ENCODE assay signal across 20 cellular contexts in the genomic region with DNA sequence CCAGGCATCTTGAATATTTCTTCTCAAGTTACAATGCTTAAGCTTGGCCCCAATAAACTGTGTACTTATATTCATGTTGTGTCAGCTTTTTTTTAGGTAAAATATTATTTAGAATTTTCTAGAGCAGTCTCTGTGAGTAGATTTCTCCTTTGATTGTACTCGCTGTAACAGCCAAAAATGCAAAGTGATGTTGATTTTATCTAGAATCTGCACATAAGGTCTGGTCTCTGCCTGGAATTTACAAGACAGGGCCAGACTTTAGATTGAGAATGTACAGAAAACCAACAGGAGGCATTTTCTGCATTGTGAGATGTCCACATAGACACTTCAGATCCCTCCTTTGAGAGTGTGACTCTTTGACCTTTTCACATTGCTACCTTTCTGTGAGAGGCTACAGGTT. TPM values are rescaled to one million over a fixed set of nuclear protein-coding genes. Genes with fewer than 3 reads are reported as not detected.
DNase-seq lines count a peak whose midpoint lies in the region; ATAC-seq, FAIRE-seq and TF ChIP-seq lines count a peak whose summit lies in the region.
"Had no signal": no experiment of that assay in that cellular context is flagged by ENCODE, and none has a peak within 500 bp of the region (broad histone marks: within the 10 kb centered on the region; RNA-seq: fewer than 3 reads in every experiment).

No MANE protein-coding gene starts in this region.

- H3K9me3 ChIP-seq in A549 (peaks cover 15% of the 10 kb centered on the region), K562 (replicated peaks; ENCODE audit: control insufficient read depth, insufficient read depth, low read depth, low read length) (no peaks in the 10 kb centered on the region)
- H3K9me3 ChIP-seq: uterus had no signal

- H3K4me1 ChIP-seq in A549 (no peaks in the 10 kb centered on the region), K562 (replicated peaks in 1 of 2; ENCODE audit: control insufficient read depth in 2 of 2, insufficient read depth in 2 of 2, low read length in 2 of 2) (no peaks in the 10 kb centered on the region)
- H3K4me1 ChIP-seq: uterus had no signal

- H3K27ac Mint-ChIP-seq in T-helper 1 cell treated with Interleukin-12 subunit alpha and Interleukin-12 subunit beta and Interleukin-4 antibody, amounts not matched to agents 30 μg/mL and 1 μg/mL, for 36 hours: peak overlapping the region; percentile 62
- no peak overlapping the region for H3K27ac Mint-ChIP-seq in chondrocyte (ENCODE audit: unreplicated experiment)
- H3K27ac Mint-ChIP-seq: B cell; dendritic cell treated with granulocyte-macrophage colony-stimulating factor and Interleukin-4, amounts not matched to agents 40 ng/mL and 50 ng/mL, for 4 days had no signal

- no peaks in the 10 kb centered on the region for H3K36me3 Mint-ChIP-seq in T-helper 1 cell treated with Interleukin-12 subunit alpha and Interleukin-12 subunit beta and Interleukin-4 antibody, amounts not matched to agents 30 μg/mL and 1 μg/mL, for 36 hours (ENCODE audit: low read depth)
- H3K36me3 Mint-ChIP-seq in chondrocyte (ENCODE audit: low read depth): peaks cover under 1% of the 10 kb centered on the region

- peaks cover 8% of the 10 kb centered on the region for H3K4me1 Mint-ChIP-seq in T-helper 1 cell treated with Interleukin-12 subunit alpha and Interleukin-12 subunit beta and Interleukin-4 antibody, amounts not matched to agents 30 μg/mL and 1 μg/mL, for 36 hours (ENCODE audit: low read depth)
- no peaks in the 10 kb centered on the region for H3K4me1 Mint-ChIP-seq in chondrocyte (ENCODE audit: low read depth)

- no peaks in the 10 kb centered on the region for H3K27me3 Mint-ChIP-seq in T-helper 1 cell treated with Interleukin-12 subunit alpha and Interleukin-12 subunit beta and Interleukin-4 antibody, amounts not matched to agents 30 μg/mL and 1 μg/mL, for 36 hours (ENCODE audit: low read depth)
- H3K27me3 Mint-ChIP-seq in chondrocyte (ENCODE audit: low read depth): no peaks in the 10 kb centered on the region
- H3K27me3 Mint-ChIP-seq: B cell; dendritic cell treated with granulocyte-macrophage colony-stimulating factor and Interleukin-4, amounts not matched to agents 40 ng/mL and 50 ng/mL, for 4 days had no signal

- H3K4me3 Mint-ChIP-seq in T-helper 1 cell treated with Interleukin-12 subunit alpha and Interleukin-12 subunit beta and Interleukin-4 antibody, amounts not matched to agents 30 μg/mL and 1 μg/mL, for 36 hours: peak overlapping the region; percentile 57
- H3K4me3 Mint-ChIP-seq in chondrocyte (ENCODE audit: unreplicated experiment): no peak overlapping the region
- H3K4me3 Mint-ChIP-seq: B cell; dendritic cell treated with granulocyte-macrophage colony-stimulating factor and Interleukin-4, amounts not matched to agents 40 ng/mL and 50 ng/mL, for 4 days had no signal

- CTCF ChIA-PET in A549 (lab: Yijun Ruan, JAX): no interaction called here
- CTCF ChIA-PET in K562 (lab: Yijun Ruan, JAX; ENCODE audit: low intra/inter-chr PET ratio): no interaction called here

- WGBS in A549 (ENCODE audit: missing lambda C conversion rate): 6% methylated on average over 1 of the region's 1 CpG
- WGBS in K562 (ENCODE audit: insufficient coverage, low coverage, missing lambda C conversion rate): 88% methylated on average over 1 of the region's 1 CpG

- H3K4me3 ChIP-seq in A549 (no peak overlapping the region), K562 (no peak overlapping the region)
- H3K4me3 ChIP-seq: mucosa of descending colon, uterus had no signal

- H2AFZ ChIP-seq in K562 (ENCODE audit: low read depth, low read length): no peak overlapping the region

- no peaks in the 10 kb centered on the region for H3K9me1 ChIP-seq in K562 (ENCODE audit: control insufficient read depth, insufficient read depth, low read length)

- H3K27ac ChIP-seq in A549: no peak overlapping the region
- no peak overlapping the region for H3K27ac ChIP-seq in K562 (ENCODE audit: extremely low read depth, low read depth, low read length)
- H3K27ac ChIP-seq: 22Rv1, uterus, WERI-Rb-1 had no signal

- POLR2A ChIA-PET in A549 (lab: Yijun Ruan, JAX): no interaction called here
- POLR2A ChIA-PET in K562 (lab: Yijun Ruan, JAX): no interaction called here

- intact Hi-C loops in K562 (cut with micrococcal nuclease): no loop called here
- intact Hi-C loops in posterior cingulate gyrus (cut with DNase I): no loop called here

- peaks cover 26% of the 10 kb centered on the region for H3K79me2 ChIP-seq in K562 (ENCODE audit: control insufficient read depth, insufficient read depth, low read length)

- H3K36me3 ChIP-seq in K562 (ENCODE audit: control insufficient read depth, insufficient read depth, low read length): no peaks in the 10 kb centered on the region
- H3K36me3 ChIP-seq: uterus, WERI-Rb-1 had no signal

- no peaks in the 10 kb centered on the region for H3K27me3 ChIP-seq in K562 (ENCODE audit: control insufficient read depth in 2 of 2, insufficient read depth in 2 of 2, low read length in 2 of 2)
- H3K27me3 ChIP-seq: uterus had no signal

- no peaks in the 10 kb centered on the region for H4K20me1 ChIP-seq in K562 (replicated peaks; ENCODE audit: control insufficient read depth, insufficient read depth, low read length)

- DNase-seq in T-helper 1 cell: no peak
- no peak for DNase-seq in A549 (ENCODE audit: low read depth in 1 of 2, low spot score in 1 of 2)
- no peak for DNase-seq in K562 (ENCODE audit: extremely low read depth in 1 of 4, low spot score in 3 of 4)
- DNase-seq in NCI-H524 (lab: John Stamatoyannopoulos, UW): no peak
- no peak for DNase-seq in posterior cingulate gyrus
- no peak for DNase-seq in chondrocyte (ENCODE audit: low spot score)
- DNase-seq: Calu3, left ventricle myocardium superior, mucosa of descending colon, MV-4-11, NCI-H187, NCI-H748 treated with DMSO at 0.1 percent for 48 hours, retina, uterus, WERI-Rb-1 had no signal

- FAIRE-seq in A549 (lab: Jason Lieb, UNC) (peak; percentile 67), K562 (lab: Jason Lieb, UNC) (no peak)

- H3K9ac ChIP-seq in K562 (ENCODE audit: insufficient read depth in 1 of 2, low read depth in 2 of 2, low read length in 2 of 2): no peak overlapping the region

- TF ChIP-seq CTCF in A549 (IDR thresholded peaks at IDR 0.05): no peak
- TF ChIP-seq CTCF in K562 (IDR thresholded peaks at IDR 0.05 in 2 of 3, conservative IDR thresholded peaks at IDR 0.05 in 1 of 3; ENCODE audit: insufficient read depth in 2 of 3, low read depth in 1 of 3, low read length in 3 of 3): no peak
- TF ChIP-seq CTCF in chondrocyte (IDR thresholded peaks at IDR 0.05): no peak

- no peak for TF ChIP-seq POLR2A in A549 (IDR thresholded peaks at IDR 0.05; ENCODE audit: low read length)
- no peak for TF ChIP-seq POLR2A in K562 (conservative IDR thresholded peaks at IDR 0.05)

- no peak for ATAC-seq in A549
- peak; percentile 47 for ATAC-seq in SK-N-SH treated with all-trans-retinoic acid at 6 μM for 48 hours
- no peak for ATAC-seq in K562
- ATAC-seq: left ventricle myocardium superior, mucosa of descending colon had no signal

- in situ Hi-C loops in K562 (cut with MboI): no loop called here

- no TSS peak for BruUV-seq in K562 (replicated peaks; lab: Mats Ljungman, UMichigan)

- H3K4me2 ChIP-seq in A549 (no peak overlapping the region), K562 (ENCODE audit: insufficient read depth, low read length) (no peak overlapping the region)

- TF ChIP-seq RAD21 in A549 (conservative IDR thresholded peaks at IDR 0.05 in 1 of 2, IDR thresholded peaks at IDR 0.05 in 1 of 2): no peak
- no peak for TF ChIP-seq RAD21 in K562 (CRISPR knock-in tag; conservative IDR thresholded peaks at IDR 0.05 in 1 of 2, IDR thresholded peaks at IDR 0.05 in 1 of 2)

- TF ChIP-seq EP300 in A549 (IDR thresholded peaks at IDR 0.05) (no peak), K562 (IDR thresholded peaks at IDR 0.05; ENCODE audit: low read length) (no peak)

- H3K9me3 Mint-ChIP-seq in T-helper 1 cell treated with Interleukin-12 subunit alpha and Interleukin-12 subunit beta and Interleukin-4 antibody, amounts not matched to agents 30 μg/mL and 1 μg/mL, for 36 hours: peaks cover 21% of the 10 kb centered on the region
- H3K9me3 Mint-ChIP-seq in chondrocyte (ENCODE audit: low read depth): peaks cover 6% of the 10 kb centered on the region

TF ChIP-seq in A549, 52 proteins besides CTCF, POLR2A, EP300 and RAD21:
- TF ChIP-seq MAFK (IDR thresholded peaks at IDR 0.05; ENCODE audit: partially characterized antibody) (peak; percentile 28), EHF (CRISPR knock-in tag; IDR thresholded peaks at IDR 0.05) (no peak)
TF ChIP-seq in A549: peak in this region for 1.

TF ChIP-seq in SK-N-SH treated with all-trans-retinoic acid at 6 μM for 48 hours, 23 proteins besides CTCF, POLR2A, EP300 and RAD21 (continues in another document):
- TF ChIP-seq ESRRG (CRISPR knock-in tag; IDR thresholded peaks at IDR 0.05): no peak
- no peak for TF ChIP-seq RARB (CRISPR knock-in tag; IDR thresholded peaks at IDR 0.05)
- TF ChIP-seq CSDC2 (CRISPR knock-in tag; IDR thresholded peaks at IDR 0.05): no peak

TF ChIP-seq in K562, 482 proteins besides CTCF, POLR2A, EP300 and RAD21 (continues in another document):
- peak; percentile 39 for TF ChIP-seq ZNF316 (IDR thresholded peaks at IDR 0.05)

RNA-seq across cellular contexts. Expression of a gene that starts 43.1 kb away (rescaled TPM):
- polyA plus RNA-seq in A549 (2011; rRNA removed) (0.01 TPM in 1 of 2 replicates, not detected in the other), A549 (2017; fragmentation: RNase III; extraction: RNeasy Plus Mini Kit Qiagen cat#74134 plus additional on column Dnase treatment) (0.03 to 0.12 TPM (median 0.03 TPM) in 3 replicates), K562 (2011; rRNA removed) (4.7 and 5.8 TPM in 2 replicates), K562 (2014; fragmentation: Illumina TruSeq; extraction: Trizol) (4.9 and 6.7 TPM in 2 replicates), K562 (2014; fragmentation: Nextera tagmentation; extraction: Ambion mirVana) (1 to 10 TPM; 3.0 to 3.1 TPM), K562 (2014; rRNA removed) (3.1 and 4.9 TPM in 2 replicates)
- polyA plus RNA-seq in A549 (2012; cell fraction: cytosol; rRNA removed): not detected in 2 replicates
- polyA plus RNA-seq in A549 (2012; cell fraction: nucleus; rRNA removed): not detected in 2 replicates
- polyA minus RNA-seq in A549 (2011; rRNA and poly(A)+ RNA removed): not detected in 2 replicates
- 2.9 and 12.2 TPM in 2 replicates for total RNA-seq in K562 (2011; cell fraction: chromatin; rRNA removed; ENCODE audit: low replicate concordance)
- total RNA-seq in K562 (2011; cell fraction: nucleolus; rRNA removed): 2.3 and 3.0 TPM in 2 replicates
- total RNA-seq in K562 (2011; cell fraction: nucleoplasm; rRNA removed): 5.2 and 8.5 TPM in 2 replicates
- total RNA-seq in K562 (2014; rRNA removed) (2.8 and 4.1 TPM in 2 replicates), K562 (2014; rRNA removed; fragmentation: Illumina TruSeq; extraction: Trizol) (8.6 and 10.6 TPM in 2 replicates), K562 (2015; rRNA removed; fragmentation: Illumina TruSeq; extraction: Trizol) (7.4 TPM in 2 replicates), K562 (2021) (4.1 and 5.1 TPM in 2 replicates), chondrocyte (1.1 to 2.5 TPM (median 1.4 TPM) in 3 replicates)
- polyA plus RNA-seq in K562 (2011; cell fraction: cytosol; rRNA removed): 1.1 and 3.2 TPM in 2 replicates
- polyA plus RNA-seq in K562 (2011; cell fraction: nucleus; rRNA removed): 2.3 and 3.2 TPM in 2 replicates
- polyA plus RNA-seq in K562 (2012): 2.5 and 4.4 TPM in 2 replicates
- polyA minus RNA-seq in K562 (2011; rRNA and poly(A)+ RNA removed): 7.3 and 10.7 TPM in 2 replicates
- polyA minus RNA-seq in K562 (2011; cell fraction: cytosol; rRNA and poly(A)+ RNA removed): 2.8 and 4.5 TPM in 2 replicates
- polyA minus RNA-seq in K562 (2011; cell fraction: nucleus; rRNA and poly(A)+ RNA removed): 2.3 and 4.2 TPM in 2 replicates
